28 cellular contexts compared by ENCODE assay signal in the genomic region with DNA sequence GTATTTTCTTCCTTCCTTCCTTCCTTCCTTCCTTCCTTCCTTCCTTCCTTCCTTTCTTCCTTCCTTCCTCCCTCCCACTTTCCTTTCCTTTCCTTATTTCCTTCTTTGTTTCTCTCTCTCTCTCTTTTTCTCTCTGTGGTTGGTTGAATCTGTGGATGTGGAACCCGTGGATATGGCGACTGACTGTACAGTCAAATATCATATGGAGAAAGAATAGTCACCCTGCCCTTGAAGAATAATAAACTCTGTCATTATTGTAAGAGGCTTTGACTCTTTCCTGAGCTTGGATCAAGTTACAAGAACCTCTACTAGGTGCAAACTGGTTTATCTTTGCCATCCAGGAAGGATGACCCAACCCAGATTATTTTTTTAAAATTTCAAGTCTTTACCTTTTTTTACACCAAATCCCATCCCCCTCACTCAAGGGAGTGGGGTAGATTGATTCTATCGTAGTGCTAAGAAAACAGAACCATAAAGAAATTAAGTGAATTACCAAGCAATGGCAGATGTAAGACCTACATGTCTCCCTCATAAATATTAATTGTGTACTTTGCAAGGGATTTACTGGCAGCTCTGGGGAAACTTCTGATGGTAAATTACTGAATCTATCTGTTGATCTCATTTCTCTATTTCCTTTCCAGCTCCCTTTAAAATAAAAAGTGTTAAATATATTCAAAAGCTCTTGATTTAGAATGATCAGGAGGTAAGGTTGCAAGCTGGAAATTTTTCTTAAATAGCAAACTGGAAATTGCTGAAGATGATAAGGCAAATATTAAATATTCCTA.
"Had no signal": no experiment of that assay in that cellular context is flagged by ENCODE, and none has a peak within 500 bp of the region (broad histone marks: within the 10 kb centered on the region; RNA-seq: fewer than 3 reads in every experiment).

No MANE protein-coding gene starts in this region.

- ATAC-seq: HepG2, K562, Panc1, PC-3, SK-N-SH treated with all-trans-retinoic acid at 6 μM for 48 hours, T-helper 17 cell had no signal

- H3K4me1 Mint-ChIP-seq: IgD-negative memory B cell, T-helper 17 cell had no signal

- H3K4me3 ChIP-seq: K562 had no signal

- DNase-seq: Kasumi-1; MV-4-11; NCI-H1048; NCI-H1105; NCI-H1417; NCI-H1436 treated with DMSO at 0.1 percent for 48 hours; NCI-H1694; NCI-H187 treated with DMSO at 0.1 percent for 48 hours; NCI-H2029 treated with DMSO at 0.1 percent for 48 hours; NCI-H2171; NCI-H226; NCI-H446; NCI-H510A; NCI-H524 treated with DMSO at 0.1 percent for 48 hours; NCI-H69; NCI-H774; NK-92 treated with Interleukin-12 subunit alpha and Interleukin-12 subunit beta, amount 100 ng/mL, for 24 hours; PC-3; SHP77; T-helper 1 cell; T-helper 17 cell had no signal

- H3K27ac Mint-ChIP-seq: IgD-negative memory B cell, T-helper 17 cell had no signal

- H3K9ac ChIP-seq: KMS-11 had no signal

- H3K4me3 Mint-ChIP-seq: IgD-negative memory B cell, T-helper 17 cell had no signal

- H3K4me2 ChIP-seq: KMS-11 had no signal

- H3K27ac ChIP-seq: KMS-11, RWPE1 had no signal

- H3K36me3 Mint-ChIP-seq: IgD-negative memory B cell had no signal
